ENCODE assay signal across 35 cellular contexts in the genomic region with DNA sequence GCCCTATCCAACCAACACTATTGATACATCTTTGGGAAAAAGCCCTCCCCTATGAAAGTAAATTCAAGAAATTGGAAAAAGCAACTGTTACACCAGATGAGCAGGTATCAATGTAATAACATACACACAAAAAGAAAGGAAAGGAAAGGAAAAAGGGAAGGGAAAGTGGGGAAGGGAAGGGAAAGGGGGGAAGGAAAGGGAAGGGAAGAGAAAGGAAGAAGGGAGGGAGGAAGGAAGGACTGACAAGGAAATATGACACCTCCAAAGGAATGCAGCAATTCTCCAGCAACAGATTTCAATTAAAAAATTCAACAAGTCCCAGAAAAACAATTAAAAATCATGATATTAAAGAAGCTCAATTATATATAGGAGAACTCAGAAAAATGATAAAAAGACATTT.
"Had no signal": no experiment of that assay in that cellular context is flagged by ENCODE, and none has a peak within 500 bp of the region (broad histone marks: within the 10 kb centered on the region; RNA-seq: fewer than 3 reads in every experiment).

No MANE protein-coding gene starts in this region.

- H3K9me3 ChIP-seq: MG63 had no signal

- H3K36me3 ChIP-seq: MG63 had no signal

- DNase-seq: Karpas-422, Kasumi-1, MG63, MM.1S, MV-4-11, NCI-H1048, NCI-H1092, NCI-H1092 treated with DMSO at 0.1 percent for 48 hours, NCI-H1105, NCI-H1105 treated with DMSO at 0.1 percent for 48 hours, NCI-H1417, NCI-H1417 treated with DMSO at 0.1 percent for 48 hours, NCI-H1436, NCI-H1436 treated with DMSO at 0.1 percent for 48 hours, NCI-H146, NCI-H1694, NCI-H1694 treated with DMSO at 0.1 percent for 48 hours, NCI-H187, NCI-H187 treated with DMSO at 0.1 percent for 48 hours, NCI-H1930, NCI-H2029, NCI-H2029 treated with DMSO at 0.1 percent for 48 hours, NCI-H2081, NCI-H2081 treated with DMSO at 0.1 percent for 48 hours, NCI-H2107, NCI-H2171, NCI-H2171 treated with DMSO at 0.1 percent for 48 hours, NCI-H2227 treated with DMSO at 0.1 percent for 48 hours, NCI-H226, NCI-H345, NCI-H446, NCI-H446 treated with DMSO at 0.1 percent for 48 hours, NCI-H510A, NCI-H510A treated with DMSO at 0.1 percent for 48 hours, NCI-H524 had no signal

- H3K4me3 ChIP-seq: MG63 had no signal

- H3K27me3 ChIP-seq: MG63 had no signal
